8 cellular contexts compared by ENCODE assay signal in genomic region chr10:95693331-95693667, GRCh38. TPM values are rescaled to one million over a fixed set of nuclear protein-coding genes. Genes with fewer than 3 reads are reported as not detected.
DNase-seq lines count a peak whose midpoint lies in the region; ATAC-seq and TF ChIP-seq lines count a peak whose summit lies in the region.

No MANE protein-coding gene starts in this region.

- ATAC-seq in GM19395 (IDR thresholded peaks at IDR 0.05; ENCODE audit: unreplicated experiment), result peak; percentile 0
- no peak for ATAC-seq in GM21526 (IDR thresholded peaks at IDR 0.05; ENCODE audit: low FRiP score, unreplicated experiment)

- H3K27ac ChIP-seq in Peyer's patch (peak overlapping the region; percentile 75 to 81 (median 78)), neuronal stem cell (replicated peaks; ENCODE audit: low read length) (no peak overlapping the region)

- H3K14ac ChIP-seq in neuronal stem cell (ENCODE audit: low read length), result no peak overlapping the region

- peak overlapping the region; percentile 96 for H3K9ac ChIP-seq in neuronal stem cell (ENCODE audit: low read depth, low read length, poor library complexity)

- H2BK120ac ChIP-seq in neuronal stem cell (ENCODE audit: low read depth, low read length), result no peak overlapping the region

- DNase-seq in Peyer's patch (peak in 1 of 3 donors; percentile 46), epithelial cell of esophagus (ENCODE audit: low read depth) (peak; percentile 2), neuronal stem cell (ENCODE audit: low spot score) (peak; percentile 3), T1000 (lab: John Stamatoyannopoulos, UW) (no peak), occipital lobe (lab: John Stamatoyannopoulos, UW) (no peak), NCI-H2227 (lab: John Stamatoyannopoulos, UW; ENCODE audit: unreplicated experiment) (no peak)

- H3K4ac ChIP-seq in neuronal stem cell (ENCODE audit: low read length), result no peak overlapping the region

- H3K36me3 ChIP-seq in Peyer's patch (peaks cover 0 to 16% (median 0%) of the 10 kb centered on the region in 3 donors), neuronal stem cell (replicated peaks in 1 of 2; ENCODE audit: control insufficient read depth in 2 of 2, insufficient read depth in 2 of 2, low read length in 2 of 2) (peaks cover 9 to 41% of the 10 kb centered on the region in 2 donors)

- no peak overlapping the region for H3K23ac ChIP-seq in neuronal stem cell (ENCODE audit: low read depth, low read length, poor library complexity)

- H4K8ac ChIP-seq in neuronal stem cell (ENCODE audit: low read depth, low read length), result no peak overlapping the region

- no peak for TF ChIP-seq POLR2A in Peyer's patch (IDR thresholded peaks at IDR 0.05)

- H4K91ac ChIP-seq in neuronal stem cell (ENCODE audit: low read depth, low read length, poor library complexity), result no peak overlapping the region

- H3K27me3 ChIP-seq in Peyer's patch (no peaks in the 10 kb centered on the region), neuronal stem cell (ENCODE audit: control insufficient read depth in 3 of 3, insufficient read depth in 3 of 3, low read depth in 1 of 3, low read length in 3 of 3) (no peaks in the 10 kb centered on the region)

- no peak overlapping the region for H2BK15ac ChIP-seq in neuronal stem cell (ENCODE audit: low read length)

- WGBS in neuronal stem cell (ENCODE audit: extremely low coverage in 2 of 2, insufficient read length in 2 of 2, insufficient replicate concordance in 1 of 2), 2 donors, result no CpG with 5 or more reads among the region's 9 CpGs

- H3K4me1 ChIP-seq in Peyer's patch (peaks cover 0 to 23% (median 6%) of the 10 kb centered on the region in 4 donors), neuronal stem cell (ENCODE audit: control insufficient read depth in 2 of 2, insufficient read depth in 1 of 2, low read depth in 1 of 2, low read length in 2 of 2) (peaks cover 0 to 3% of the 10 kb centered on the region in 2 donors)

- H3K4me3 ChIP-seq in Peyer's patch (peak overlapping the region; percentile 65 to 81 (median 72)), epithelial cell of esophagus (ENCODE audit: low read length) (peak overlapping the region; percentile 96), neuronal stem cell (ENCODE audit: low read length in 2 of 2) (peak overlapping the region; percentile 82 to 96)

- H2BK12ac ChIP-seq in neuronal stem cell (ENCODE audit: low read length), result no peak overlapping the region

- no peak for TF ChIP-seq CTCF in Peyer's patch (IDR thresholded peaks at IDR 0.05)
- TF ChIP-seq CTCF in epithelial cell of esophagus (IDR thresholded peaks at IDR 0.05; ENCODE audit: insufficient read depth, low read depth, low read length, missing control alignments), result no peak

- no peaks in the 10 kb centered on the region for H3K9me3 ChIP-seq in Peyer's patch
- H3K9me3 ChIP-seq in neuronal stem cell (replicated peaks in 1 of 2; ENCODE audit: control insufficient read depth in 2 of 2, insufficient read depth in 1 of 2, low read depth in 1 of 2, low read length in 2 of 2), result no peaks in the 10 kb centered on the region

- H2AFZ ChIP-seq in neuronal stem cell (ENCODE audit: low read length), result peak overlapping the region; percentile 91

- H3K4me2 ChIP-seq in neuronal stem cell (ENCODE audit: insufficient read depth, low read length, poor library complexity, severe bottlenecking), result peak overlapping the region; percentile 84

- H3K79me1 ChIP-seq in neuronal stem cell (ENCODE audit: low read depth, low read length), result peaks cover 2% of the 10 kb centered on the region

- H2AK5ac ChIP-seq in neuronal stem cell (ENCODE audit: low read depth, low read length), result no peak overlapping the region

- H3K18ac ChIP-seq in neuronal stem cell (ENCODE audit: low read length), result peak overlapping the region; percentile 92

- no peak overlapping the region for H2BK5ac ChIP-seq in neuronal stem cell (ENCODE audit: low read length)

RNA-seq across cellular contexts. Expression of gene TCTN3, which starts 0.4 kb away (rescaled TPM):
- total RNA-seq in Peyer's patch, result 10 to 100 TPM in 3 of 4 donors, 1 to 10 TPM in 1; 5.0 to 27.1 (median 24.0) TPM
- polyA plus RNA-seq in neuronal stem cell (2013, experiment 1 of 2), result 40.4 TPM
- polyA plus RNA-seq in neuronal stem cell (2013, experiment 2 of 2), result 38.9 TPM
- total RNA-seq in occipital lobe, result 16.5 TPM

RNA-seq across cellular contexts. Expression of gene ALDH18A1, which starts 36.8 kb away (rescaled TPM):
- 100 to 1,000 TPM; 108 to 319 (median 206) TPM for total RNA-seq in Peyer's patch
- polyA plus RNA-seq in neuronal stem cell (2013, experiment 1 of 2), result 41.1 TPM
- 41.4 TPM for polyA plus RNA-seq in neuronal stem cell (2013, experiment 2 of 2)
- 39.8 TPM for total RNA-seq in occipital lobe

Comparison
In these comparisons a context has a peak if more than half of its experiments do, and no peak if none do; other contexts are left out.
1. DNase-seq: peak in epithelial cell of esophagus (single experiment) and neuronal stem cell (single experiment); none in T1000 (single experiment), occipital lobe (single experiment) and NCI-H2227 (single experiment).
2. Peak in every context shown above with its lines, with median percentiles within 50 percentile points of each other: H3K4me3 ChIP-seq.